Comparison of ENCODE assay signal across 30 cellular contexts in the genomic region with DNA sequence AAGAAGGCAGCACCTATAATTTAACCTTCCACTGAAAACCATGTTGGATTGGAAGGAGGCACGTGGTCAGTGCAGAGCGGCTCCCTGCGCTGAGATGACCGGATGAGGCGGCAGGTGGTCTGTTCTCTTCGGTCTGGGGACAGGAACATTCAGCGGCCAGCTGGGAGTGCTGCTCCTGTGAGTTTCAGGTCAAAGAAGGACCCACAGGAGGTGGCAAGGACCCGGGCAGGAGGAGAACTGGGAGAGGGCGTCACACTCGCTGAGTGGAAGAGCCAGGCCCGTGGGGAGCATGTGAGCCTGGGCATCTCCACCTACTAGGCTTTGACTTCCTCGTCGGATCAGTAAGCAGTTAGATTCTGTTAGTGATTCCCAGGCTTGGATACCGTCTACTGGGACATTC.
"Had no signal": no experiment of that assay in that cellular context is flagged by ENCODE, and none has a peak within 500 bp of the region (broad histone marks: within the 10 kb centered on the region; RNA-seq: fewer than 3 reads in every experiment).

No MANE protein-coding gene starts in this region.

- ATAC-seq: activated CD4-positive, CD25-positive, alpha-beta regulatory T cell treated with anti-CD3 and anti-CD28 coated beads, Interleukin-2, amount 50 U/mL, for 24 hours; PC-3 had no signal

- H3K9me3 ChIP-seq: Peyer's patch, SJSA1, SK-N-SH had no signal

- H3K4me2 ChIP-seq: SK-N-SH had no signal

- H3K4me1 ChIP-seq: Peyer's patch, SJSA1 had no signal

- H3K4me3 ChIP-seq: Peyer's patch, SJSA1 had no signal

- H3K36me3 ChIP-seq: brain microvascular endothelial cell, Peyer's patch, SJSA1 had no signal

- H3K27ac ChIP-seq: brain microvascular endothelial cell, Peyer's patch, SJSA1 had no signal

- FAIRE-seq: TTC549 had no signal

- H3K27me3 ChIP-seq: Peyer's patch had no signal

- DNase-seq: activated CD4-positive, alpha-beta memory T cell treated with anti-CD3 and anti-CD28 coated beads, Interleukin-2, amount 10 ng/mL, durations not matched to agents 7 days and 5 days; activated CD4-positive, alpha-beta T cell treated with anti-CD3 and anti-CD28 coated beads for 4 hours; activated CD8-positive, alpha-beta memory T cell treated with anti-CD3 and anti-CD28 coated beads for 24 hours; activated naive CD4-positive, alpha-beta T cell treated with anti-CD3 and anti-CD28 coated beads, Interleukin-2, amount 50 U/mL, for 16 hours; activated naive CD8-positive, alpha-beta T cell treated with anti-CD3 and anti-CD28 coated beads for 36 hours; activated T-cell treated with anti-CD3 and anti-CD28 coated beads, Interleukin-2, amount 50 U/mL, for 1 hour; amniotic stem cell; aorta; brain microvascular endothelial cell; central memory CD4-positive, alpha-beta T cell; IMR-90; Karpas-422; KBM-7; NCI-H1105; NCI-H1417 treated with DMSO at 0.1 percent for 48 hours; NCI-H187 treated with DMSO at 0.1 percent for 48 hours; NCI-H2081; NCI-H226; NCI-H446 treated with DMSO at 0.1 percent for 48 hours; NCI-H524; NCI-H748 treated with DMSO at 0.1 percent for 48 hours; NK-92 treated with Interleukin-12 subunit alpha and Interleukin-12 subunit beta, amount 100 ng/mL, for 24 hours; PC-3; Peyer's patch; RPMI8226; SHP77 treated with DMSO at 0.1 percent for 48 hours; SK-N-SH had no signal

- H3K9ac ChIP-seq: SK-N-SH had no signal
